8 cellular contexts compared by ENCODE assay signal in the genomic region with DNA sequence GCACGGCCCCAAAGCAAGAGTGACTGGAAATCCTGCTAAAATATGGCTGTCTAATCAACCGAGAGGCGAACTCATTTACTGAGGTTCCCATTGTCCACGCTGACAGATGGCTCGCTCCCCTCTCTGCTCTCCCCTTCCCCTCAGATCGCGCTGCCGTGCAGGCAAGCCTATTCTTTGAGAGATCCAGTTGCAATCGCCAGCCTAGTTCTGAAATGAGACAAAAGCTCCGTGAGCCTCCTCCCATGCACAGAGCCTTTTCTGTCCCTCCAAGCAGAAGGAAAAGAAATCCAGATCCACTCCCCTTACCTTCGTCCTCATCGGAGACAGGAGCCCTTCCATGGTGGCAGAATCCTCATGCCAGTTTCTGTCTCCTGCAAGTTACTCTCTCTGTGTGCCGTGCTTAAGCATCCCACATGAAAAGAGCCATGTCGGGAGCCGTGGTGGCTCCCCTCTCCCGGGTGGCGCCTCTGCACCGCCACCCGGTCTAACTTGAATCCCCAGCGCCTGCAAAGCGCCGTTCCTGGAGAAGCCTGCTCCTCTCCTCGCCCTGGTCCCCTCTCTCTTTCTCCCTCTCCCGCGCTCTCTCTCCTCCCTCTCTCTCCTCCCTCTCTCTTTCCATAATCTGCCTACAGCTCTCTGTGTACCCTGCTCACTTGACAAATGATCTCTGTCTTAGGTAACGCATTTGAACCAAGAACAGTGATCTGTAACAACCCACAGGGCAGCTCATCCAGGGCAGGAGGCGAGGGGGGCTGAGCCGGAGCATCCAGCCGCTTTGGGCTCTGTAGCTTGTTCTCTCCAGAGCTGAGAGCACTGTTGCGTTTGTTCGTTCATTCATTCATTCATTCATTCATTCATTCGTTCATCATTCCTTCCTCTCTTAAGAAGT.
DNase-seq lines count a peak whose midpoint lies in the region; ATAC-seq and TF ChIP-seq lines count a peak whose summit lies in the region.

No MANE protein-coding gene starts in this region.

- peak overlapping the region; percentile 2 to 42 (median 24) for H3K4me3 ChIP-seq in Peyer's patch

- CTCF ChIA-PET in activated CD4-positive, alpha-beta T cell treated with anti-CD3 and anti-CD28 coated beads for 36 hours (lab: Charles Lee), result interaction anchor here (1.8 kb wide), 1 partner anchor 23 kb away, joined by 6 read pairs; no protein-coding TSS in a partner anchor

- H3K9me3 Mint-ChIP-seq in activated CD4-positive, alpha-beta T cell treated with anti-CD3 and anti-CD28 coated beads for 36 hours (ENCODE audit: low read depth), result no peaks in the 10 kb centered on the region
- H3K9me3 Mint-ChIP-seq in effector memory CD8-positive, alpha-beta T cell, result no peaks in the 10 kb centered on the region

- H3K36me3 ChIP-seq in Peyer's patch, result no peaks in the 10 kb centered on the region

- H3K27ac Mint-ChIP-seq in activated CD4-positive, alpha-beta T cell treated with anti-CD3 and anti-CD28 coated beads for 36 hours, result no peak overlapping the region
- H3K27ac Mint-ChIP-seq in effector memory CD8-positive, alpha-beta T cell, result peak overlapping the region; percentile 55 to 68

- H3K27ac ChIP-seq in Peyer's patch, result no peak overlapping the region

- DNase-seq in activated CD4-positive, alpha-beta T cell treated with anti-CD3 and anti-CD28 coated beads for 36 hours, result peak; percentile 17
- no peak for DNase-seq in activated CD4-positive, alpha-beta T cell treated with anti-CD3 and anti-CD28 coated beads, Interleukin-2, amount 50 U/mL, for 4 hours
- DNase-seq in Peyer's patch (no peak), myocyte (ENCODE audit: low read depth) (peak; percentile 47), NCI-H2029 (lab: John Stamatoyannopoulos, UW) (no peak)
- DNase-seq in effector memory CD8-positive, alpha-beta T cell, result peak in 1 of 3 experiments; percentile 3

- peaks cover 67% of the 10 kb centered on the region for H3K27me3 Mint-ChIP-seq in activated CD4-positive, alpha-beta T cell treated with anti-CD3 and anti-CD28 coated beads for 36 hours
- peaks cover 73 to 80% of the 10 kb centered on the region in 2 donors for H3K27me3 Mint-ChIP-seq in effector memory CD8-positive, alpha-beta T cell

- H3K36me3 Mint-ChIP-seq in activated CD4-positive, alpha-beta T cell treated with anti-CD3 and anti-CD28 coated beads for 36 hours (ENCODE audit: low read depth), result no peaks in the 10 kb centered on the region
- no peaks in the 10 kb centered on the region for H3K36me3 Mint-ChIP-seq in effector memory CD8-positive, alpha-beta T cell (ENCODE audit: insufficient read depth)

- intact Hi-C loops in activated CD4-positive, alpha-beta T cell treated with anti-CD3 and anti-CD28 coated beads for 36 hours (cut with DNase I, micrococcal nuclease), result no loop called here

- H3K9me3 ChIP-seq in Peyer's patch, result no peaks in the 10 kb centered on the region

- no peak for TF ChIP-seq CTCF in Peyer's patch (IDR thresholded peaks at IDR 0.05)

- no peaks in the 10 kb centered on the region for H3K4me1 ChIP-seq in Peyer's patch

- peak; percentile 47 for ATAC-seq in activated CD4-positive, alpha-beta T cell treated with anti-CD3 and anti-CD28 coated beads for 36 hours
- peak; percentile 61 for ATAC-seq in effector memory CD8-positive, alpha-beta T cell (replicated peaks)
- ATAC-seq in GM19452 (IDR thresholded peaks at IDR 0.05; ENCODE audit: unreplicated experiment) (no peak), HG02884 (IDR thresholded peaks at IDR 0.05; ENCODE audit: unreplicated experiment) (no peak)

- no peaks in the 10 kb centered on the region for H3K27me3 ChIP-seq in Peyer's patch

- TF ChIP-seq POLR2A in Peyer's patch (IDR thresholded peaks at IDR 0.05), result no peak

- peaks cover 15% of the 10 kb centered on the region for H3K4me1 Mint-ChIP-seq in activated CD4-positive, alpha-beta T cell treated with anti-CD3 and anti-CD28 coated beads for 36 hours
- peaks cover 13 to 15% of the 10 kb centered on the region in 2 donors for H3K4me1 Mint-ChIP-seq in effector memory CD8-positive, alpha-beta T cell (ENCODE audit: low read depth in 2 of 2)

- POLR2A ChIA-PET in activated CD4-positive, alpha-beta T cell treated with anti-CD3 and anti-CD28 coated beads for 36 hours (lab: Charles Lee), result interaction anchor here (1.3 to 2.6 kb wide), 2 partner anchors 11 to 616 kb away, joined by 3 to 23 read pairs; no protein-coding TSS in a partner anchor

- peak overlapping the region; percentile 65 for H3K4me3 Mint-ChIP-seq in activated CD4-positive, alpha-beta T cell treated with anti-CD3 and anti-CD28 coated beads for 36 hours
- peak overlapping the region; percentile 70 to 89 for H3K4me3 Mint-ChIP-seq in effector memory CD8-positive, alpha-beta T cell

Comparison
In these comparisons a context has a peak if more than half of its experiments do, and no peak if none do; other contexts are left out.
1. DNase-seq: peak in activated CD4-positive, alpha-beta T cell treated with anti-CD3 and anti-CD28 coated beads for 36 hours (single experiment) and myocyte (single experiment); none in activated CD4-positive, alpha-beta T cell treated with anti-CD3 and anti-CD28 coated beads, Interleukin-2, amount 50 U/mL, for 4 hours (0 of 2), Peyer's patch (0 of 3) and NCI-H2029 (single experiment).
2. ATAC-seq: peak in activated CD4-positive, alpha-beta T cell treated with anti-CD3 and anti-CD28 coated beads for 36 hours (single experiment) and effector memory CD8-positive, alpha-beta T cell (single experiment); none in GM19452 (single experiment) and HG02884 (single experiment).